Comparison of ENCODE assay signal across 15 cellular contexts in genomic region chr2:31337860-31338259, GRCh38.
DNase-seq lines count a peak whose midpoint lies in the region; ATAC-seq and TF ChIP-seq lines count a peak whose summit lies in the region.
"Had no signal": no experiment of that assay in that cellular context is flagged by ENCODE, and none has a peak within 500 bp of the region (broad histone marks: within the 10 kb centered on the region; RNA-seq: fewer than 3 reads in every experiment).

No MANE protein-coding gene starts in this region.

- H4K20me1 ChIP-seq in osteoblast (ENCODE audit: insufficient read depth, low read length), result no peaks in the 10 kb centered on the region

- H2AFZ ChIP-seq in osteoblast (ENCODE audit: low read length), result no peak overlapping the region

- POLR2A ChIA-PET in naive thymus-derived CD8-positive, alpha-beta T cell (lab: Charles Lee), result interaction anchor here (0.7 kb wide), 1 partner anchor 621 kb away, joined by 7 read pairs; no protein-coding TSS in a partner anchor

- H3K79me2 ChIP-seq in osteoblast (ENCODE audit: insufficient read depth, low read length), result no peaks in the 10 kb centered on the region

- H3K36me3 ChIP-seq in osteoblast (ENCODE audit: insufficient read depth, low read length), result no peaks in the 10 kb centered on the region
- H3K36me3 ChIP-seq: heart left ventricle, sigmoid colon, stomach had no signal

- no peak for TF ChIP-seq CTCF in osteoblast (IDR thresholded peaks at IDR 0.05; ENCODE audit: extremely low read depth, low read depth, low read length)

- no peaks in the 10 kb centered on the region for H3K9me3 Mint-ChIP-seq in naive thymus-derived CD8-positive, alpha-beta T cell
- H3K9me3 Mint-ChIP-seq: CD8-positive, alpha-beta memory T cell had no signal

- DNase-seq in GM03348 (ENCODE audit: low spot score) (peak; percentile 77), RPMI7951 (ENCODE audit: low read depth) (peak; percentile 79), epithelial cell of prostate (ENCODE audit: low read depth, low spot score) (peak; percentile 75), osteoblast (ENCODE audit: insufficient read length, low spot score, missing footprints) (peak; percentile 94), cortex of kidney (lab: John Stamatoyannopoulos, UW) (no peak), T-helper 17 cell (no peak)
- no peak for DNase-seq in naive thymus-derived CD8-positive, alpha-beta T cell
- DNase-seq: activated CD4-positive, alpha-beta T cell treated with anti-CD3 and anti-CD28 coated beads for 1 hour; CD8-positive, alpha-beta memory T cell; heart left ventricle; left ventricle myocardium superior; NCI-H2081; sigmoid colon; stomach had no signal

- H3K27me3 Mint-ChIP-seq in naive thymus-derived CD8-positive, alpha-beta T cell, result peaks cover 0 to 9% (median 2%) of the 10 kb centered on the region in 5 donors
- peaks cover 34% of the 10 kb centered on the region for H3K27me3 Mint-ChIP-seq in T-helper 17 cell

- no peaks in the 10 kb centered on the region for H3K4me1 Mint-ChIP-seq in naive thymus-derived CD8-positive, alpha-beta T cell
- no peaks in the 10 kb centered on the region for H3K4me1 Mint-ChIP-seq in T-helper 17 cell
- H3K4me1 Mint-ChIP-seq: CD8-positive, alpha-beta memory T cell had no signal

- peaks cover 41% of the 10 kb centered on the region for H3K4me1 ChIP-seq in osteoblast (ENCODE audit: insufficient read depth, low read length)
- H3K4me1 ChIP-seq: heart left ventricle, stomach had no signal

- no peak overlapping the region for H3K4me3 Mint-ChIP-seq in naive thymus-derived CD8-positive, alpha-beta T cell
- no peak overlapping the region for H3K4me3 Mint-ChIP-seq in T-helper 17 cell
- H3K4me3 Mint-ChIP-seq: CD8-positive, alpha-beta memory T cell had no signal

- peak overlapping the region; percentile 20 for H3K4me3 ChIP-seq in osteoblast (ENCODE audit: insufficient read depth, low read length)
- H3K4me3 ChIP-seq: heart left ventricle, sigmoid colon, stomach had no signal

- H3K27ac ChIP-seq in epithelial cell of prostate (peak overlapping the region; percentile 90), osteoblast (ENCODE audit: low read depth, low read length) (peak overlapping the region; percentile 64)
- H3K27ac ChIP-seq: heart left ventricle, sigmoid colon, stomach had no signal

- H3K36me3 Mint-ChIP-seq in naive thymus-derived CD8-positive, alpha-beta T cell, result no peaks in the 10 kb centered on the region
- no peaks in the 10 kb centered on the region for H3K36me3 Mint-ChIP-seq in T-helper 17 cell (ENCODE audit: low read depth)
- H3K36me3 Mint-ChIP-seq: CD8-positive, alpha-beta memory T cell had no signal

- no peaks in the 10 kb centered on the region for H3K27me3 ChIP-seq in osteoblast (ENCODE audit: insufficient read depth, low read length)
- H3K27me3 ChIP-seq: heart left ventricle had no signal

- H3K27ac Mint-ChIP-seq in naive thymus-derived CD8-positive, alpha-beta T cell, result no peak overlapping the region
- no peak overlapping the region for H3K27ac Mint-ChIP-seq in T-helper 17 cell
- H3K27ac Mint-ChIP-seq: CD8-positive, alpha-beta memory T cell had no signal

- H3K9me3 ChIP-seq in osteoblast (ENCODE audit: low read depth, low read length) (no peaks in the 10 kb centered on the region), T-helper 17 cell (ENCODE audit: control insufficient read depth, low read length, poor library complexity, severe bottlenecking) (no peaks in the 10 kb centered on the region)
- H3K9me3 ChIP-seq: heart left ventricle, sigmoid colon, stomach had no signal

- no peak for ATAC-seq in naive thymus-derived CD8-positive, alpha-beta T cell
- ATAC-seq in T-helper 17 cell (no peak), HG03521 (IDR thresholded peaks at IDR 0.05; ENCODE audit: unreplicated experiment) (no peak)
- ATAC-seq: heart left ventricle, left ventricle myocardium superior had no signal

- H3K4me2 ChIP-seq in osteoblast (ENCODE audit: insufficient read depth, low read length), result peak overlapping the region; percentile 31

Comparison
In these comparisons a context has a peak if more than half of its experiments do, and no peak if none do; other contexts are left out.
1. DNase-seq: peak in GM03348 (single experiment), RPMI7951 (single experiment), epithelial cell of prostate (single experiment) and osteoblast (single experiment); none in naive thymus-derived CD8-positive, alpha-beta T cell (0 of 10), cortex of kidney (single experiment) and T-helper 17 cell (0 of 3).